In genomic region chr2:215401896-215402379, GRCh38 we compare ENCODE assay signal across 1 cellular context.
TF ChIP-seq lines count a peak whose summit lies in the region.

No MANE protein-coding gene starts in this region.

TF ChIP-seq in GM12878, 131 proteins besides CTCF, POLR2A, EP300 and RAD21 (continued from another document):
- no peak for TF ChIP-seq PRDM15 (CRISPR knock-in tag; IDR thresholded peaks at IDR 0.05)
- TF ChIP-seq, protein P1, sequence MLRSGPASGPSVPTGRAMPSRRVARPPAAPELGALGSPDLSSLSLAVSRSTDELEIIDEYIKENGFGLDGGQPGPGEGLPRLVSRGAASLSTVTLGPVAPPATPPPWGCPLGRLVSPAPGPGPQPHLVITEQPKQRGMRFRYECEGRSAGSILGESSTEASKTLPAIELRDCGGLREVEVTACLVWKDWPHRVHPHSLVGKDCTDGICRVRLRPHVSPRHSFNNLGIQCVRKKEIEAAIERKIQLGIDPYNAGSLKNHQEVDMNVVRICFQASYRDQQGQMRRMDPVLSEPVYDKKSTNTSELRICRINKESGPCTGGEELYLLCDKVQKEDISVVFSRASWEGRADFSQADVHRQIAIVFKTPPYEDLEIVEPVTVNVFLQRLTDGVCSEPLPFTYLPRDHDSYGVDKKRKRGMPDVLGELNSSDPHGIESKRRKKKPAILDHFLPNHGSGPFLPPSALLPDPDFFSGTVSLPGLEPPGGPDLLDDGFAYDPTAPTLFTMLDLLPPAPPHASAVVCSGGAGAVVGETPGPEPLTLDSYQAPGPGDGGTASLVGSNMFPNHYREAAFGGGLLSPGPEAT (IDR thresholded peaks at IDR 0.05; ENCODE audit: low read depth), result 0 out of 2 replicates have a peak, but pooled peaks have one; percentile 31
TF ChIP-seq in GM12878: peak in this region for 5.
